Comparison of ENCODE assay signal across 16 cellular contexts in genomic region chr2:7032371-7032770, GRCh38.
"Had no signal": no experiment of that assay in that cellular context is flagged by ENCODE, and none has a peak within 500 bp of the region (broad histone marks: within the 10 kb centered on the region; RNA-seq: fewer than 3 reads in every experiment).

No MANE protein-coding gene starts in this region.

- H3K27ac ChIP-seq: colonic mucosa, epithelial cell of prostate, gastroesophageal sphincter, heart left ventricle, right atrium auricular region had no signal

- H3K27ac Mint-ChIP-seq: activated T-cell treated with anti-CD3 and anti-CD28 coated beads, Interleukin-2, amount 50 U/mL, for 72 hours; endodermal cell had no signal

- H3K27me3 ChIP-seq: colonic mucosa, gastroesophageal sphincter, heart left ventricle, right atrium auricular region, thyroid gland had no signal

- H3K9me3 Mint-ChIP-seq: activated T-cell treated with anti-CD3 and anti-CD28 coated beads, Interleukin-2, amount 50 U/mL, for 72 hours; endodermal cell had no signal

- H3K9ac ChIP-seq: SK-N-SH had no signal

- H3K4me1 Mint-ChIP-seq: endodermal cell had no signal

- DNase-seq: activated naive CD4-positive, alpha-beta T cell treated with anti-CD3 and anti-CD28 coated beads, Interleukin-2, amount 50 U/mL, for 16 hours; endodermal cell; heart left ventricle; islet precursor cell; left cardiac atrium; occipital lobe; stimulated activated CD4-positive, alpha-beta T cell treated with anti-CD3 and anti-CD28 coated beads, Interleukin-12 subunit alpha, Interleukin-12 subunit beta, amount 100 ng/mL, for 4 hours; stimulated activated naive CD8-positive, alpha-beta T cell treated with anti-CD3 and anti-CD28 coated beads, Interleukin-15, Interleukin-2, amounts not matched to agents 100 U/mL and 50 U/mL, for 24 hours had no signal

- H3K4me2 ChIP-seq: SK-N-SH had no signal

- ATAC-seq: stimulated activated naive CD8-positive, alpha-beta T cell treated with anti-CD3 and anti-CD28 coated beads, Interleukin-15, Interleukin-2, amounts not matched to agents 100 U/mL and 50 U/mL, for 24 hours had no signal

- H3K36me3 ChIP-seq: colonic mucosa, prostate gland, right atrium auricular region, thyroid gland had no signal

- H3K9me3 ChIP-seq: colonic mucosa, gastroesophageal sphincter, heart left ventricle, prostate gland, right atrium auricular region, SK-N-SH, thyroid gland had no signal

- H3K4me1 ChIP-seq: prostate gland had no signal

- H3K4me3 Mint-ChIP-seq: activated T-cell treated with anti-CD3 and anti-CD28 coated beads, Interleukin-2, amount 50 U/mL, for 72 hours; endodermal cell had no signal

- H3K9me2 ChIP-seq: SK-N-SH had no signal

- H3K4me3 ChIP-seq: colonic mucosa, gastroesophageal sphincter, heart left ventricle, prostate gland, right atrium auricular region, thyroid gland had no signal
